In genomic region chr7:29289156-29290021, GRCh38 we compare ENCODE assay signal across 8 cellular contexts.
DNase-seq lines count a peak whose midpoint lies in the region; ATAC-seq and TF ChIP-seq lines count a peak whose summit lies in the region.

No MANE protein-coding gene starts in this region.

- H3K4me1 Mint-ChIP-seq in naive thymus-derived CD4-positive, alpha-beta T cell, result peaks cover 0 to 13% (median 0%) of the 10 kb centered on the region in 7 donors

- H3K4me3 Mint-ChIP-seq in naive thymus-derived CD4-positive, alpha-beta T cell, result no peak overlapping the region

- H3K27me3 ChIP-seq in HL-60 (ENCODE audit: insufficient read depth, poor library complexity, severe bottlenecking), result no peaks in the 10 kb centered on the region
- no peaks in the 10 kb centered on the region for H3K27me3 ChIP-seq in WERI-Rb-1 (ENCODE audit: insufficient read depth, low read depth, severe bottlenecking)
- H3K27me3 ChIP-seq in naive thymus-derived CD4-positive, alpha-beta T cell (ENCODE audit: control insufficient read depth in 2 of 2, insufficient read depth in 2 of 2, low read length in 2 of 2), result no peaks in the 10 kb centered on the region
- H3K27me3 ChIP-seq in testis, result no peaks in the 10 kb centered on the region

- no peak overlapping the region for H3K27ac Mint-ChIP-seq in naive thymus-derived CD4-positive, alpha-beta T cell

- POLR2A ChIA-PET in naive thymus-derived CD4-positive, alpha-beta T cell (lab: Charles Lee), result no interaction called here

- H3K4me1 ChIP-seq in naive thymus-derived CD4-positive, alpha-beta T cell (ENCODE audit: control insufficient read depth in 2 of 2, insufficient read depth in 2 of 2, low read length in 2 of 2), result peaks cover 0 to 24% of the 10 kb centered on the region in 2 donors
- no peaks in the 10 kb centered on the region for H3K4me1 ChIP-seq in testis

- H3K4me3 ChIP-seq in HL-60 (replicated peaks; ENCODE audit: insufficient read depth, low read length) (no peak overlapping the region), WERI-Rb-1 (ENCODE audit: low read depth, low read length) (peak overlapping the region; percentile 5; the same call in 1 of the 2 replicates), testis (no peak overlapping the region)
- H3K4me3 ChIP-seq in naive thymus-derived CD4-positive, alpha-beta T cell (ENCODE audit: low read length), result no peak overlapping the region

- ATAC-seq in GM19468 (IDR thresholded peaks at IDR 0.05; ENCODE audit: extremely low read depth, unreplicated experiment) (peak; percentile 57), HG03342 (IDR thresholded peaks at IDR 0.05; ENCODE audit: unreplicated experiment) (no peak)
- ATAC-seq in naive thymus-derived CD4-positive, alpha-beta T cell, result peak; percentile 43

- 78 to 79% methylated on average over 15 of the region's 15 CpGs for WGBS in testis, 2 donors

- no peaks in the 10 kb centered on the region for H3K9me3 ChIP-seq in WERI-Rb-1 (ENCODE audit: severe bottlenecking)
- no peaks in the 10 kb centered on the region for H3K9me3 ChIP-seq in naive thymus-derived CD4-positive, alpha-beta T cell (ENCODE audit: control insufficient read depth in 2 of 3, low read length in 3 of 3)
- H3K9me3 ChIP-seq in testis, result no peaks in the 10 kb centered on the region

- TF ChIP-seq CTCF in HL-60 (IDR thresholded peaks at IDR 0.05; ENCODE audit: insufficient read depth, low read length), result no peak
- TF ChIP-seq CTCF in WERI-Rb-1 (IDR thresholded peaks at IDR 0.05; ENCODE audit: low read depth, low read length), result no peak
- no peak for TF ChIP-seq CTCF in testis (IDR thresholded peaks at IDR 0.05)

- CTCF ChIA-PET in naive thymus-derived CD4-positive, alpha-beta T cell (lab: Charles Lee), result no interaction called here

- no peak for TF ChIP-seq POLR2A in testis (IDR thresholded peaks at IDR 0.05)

- H3K27ac ChIP-seq in HL-60 (replicated peaks), result peak overlapping the region; percentile 56
- H3K27ac ChIP-seq in WERI-Rb-1, result peak overlapping the region; percentile 79
- no peak overlapping the region for H3K27ac ChIP-seq in naive thymus-derived CD4-positive, alpha-beta T cell (ENCODE audit: low read depth, low read length)
- no peak overlapping the region for H3K27ac ChIP-seq in testis

- no peaks in the 10 kb centered on the region for H3K36me3 ChIP-seq in WERI-Rb-1
- no peaks in the 10 kb centered on the region for H3K36me3 ChIP-seq in naive thymus-derived CD4-positive, alpha-beta T cell (ENCODE audit: control insufficient read depth in 2 of 3, insufficient read depth in 3 of 3, low read length in 3 of 3)
- no peaks in the 10 kb centered on the region for H3K36me3 ChIP-seq in testis (ENCODE audit: low read depth, missing control alignments)

- intact Hi-C loops in naive thymus-derived CD4-positive, alpha-beta T cell (cut with micrococcal nuclease), result no loop called here
- intact Hi-C loops in testis (cut with DNase I; ENCODE audit: low total_unique reads), result no loop called here

- DNase-seq in COLO668 (lab: John Stamatoyannopoulos, UW; ENCODE audit: unreplicated experiment) (peak; percentile 91), HL-60 (ENCODE audit: low read depth in 1 of 2, low spot score in 1 of 2) (peak; percentile 25 to 66), WERI-Rb-1 (peak; percentile 96), RKO (ENCODE audit: low spot score) (no peak), testis (no peak)
- DNase-seq in naive thymus-derived CD4-positive, alpha-beta T cell, result no peak

- H3K36me3 Mint-ChIP-seq in naive thymus-derived CD4-positive, alpha-beta T cell, result peaks cover 0 to 1% (median 0%) of the 10 kb centered on the region in 5 donors

- H3K27me3 Mint-ChIP-seq in naive thymus-derived CD4-positive, alpha-beta T cell, result peaks cover 0 to 47% (median 5%) of the 10 kb centered on the region in 5 donors

- no peaks in the 10 kb centered on the region for H3K9me3 Mint-ChIP-seq in naive thymus-derived CD4-positive, alpha-beta T cell

Comparison
In these comparisons a context has a peak if more than half of its experiments do, and no peak if none do; other contexts are left out.
1. DNase-seq: peak in COLO668 (single experiment), HL-60 (2 of 2) and WERI-Rb-1 (single experiment); none in naive thymus-derived CD4-positive, alpha-beta T cell (0 of 9), RKO (single experiment) and testis (single experiment).
2. H3K27ac ChIP-seq: peak in HL-60 (single experiment) and WERI-Rb-1 (single experiment); none in naive thymus-derived CD4-positive, alpha-beta T cell (single experiment) and testis (0 of 2).